10 cellular contexts compared by ENCODE assay signal in genomic region chr2:102027036-102027702, GRCh38. TPM values are rescaled to one million over a fixed set of nuclear protein-coding genes. Genes with fewer than 3 reads are reported as not detected.
A peak's percentile ranks its signal among the peaks of the same experiment; 100 is the strongest.
DNase-seq lines count a peak whose midpoint lies in the region; ATAC-seq, FAIRE-seq and TF ChIP-seq lines count a peak whose summit lies in the region.
"Had no signal": no experiment of that assay in that cellular context is flagged by ENCODE, and none has a peak within 500 bp of the region (broad histone marks: within the 10 kb centered on the region; RNA-seq: fewer than 3 reads in every experiment).

No MANE protein-coding gene starts in this region.

- no TSS peak for BruUV-seq in GM12878 (replicated peaks; lab: Mats Ljungman, UMichigan)

- SMC1A ChIA-PET in GM12878 (lab: Charles Lee; ENCODE audit: uncharacterized antibody, unreplicated experiment): interaction anchor here (0.6 to 7.4 kb wide), 26 partner anchors 10 to 536 kb away, joined by 3 to 157 read pairs (median 23); no protein-coding TSS in a partner anchor

- H3K36me3 ChIP-seq in GM12878 (ENCODE audit: control insufficient read depth in 2 of 2, insufficient read depth in 2 of 2, low read length in 1 of 2): no peaks in the 10 kb centered on the region
- H3K36me3 ChIP-seq in right atrium auricular region: no peaks in the 10 kb centered on the region
- H3K36me3 ChIP-seq in mucosa of descending colon (ENCODE audit: low read depth): no peaks in the 10 kb centered on the region

- no peak overlapping the region for H2AFZ ChIP-seq in GM12878 (ENCODE audit: control insufficient read depth, low read depth, low read length)

- in situ Hi-C loops in GM12878 (cut with MboI): no loop called here

- CTCF ChIA-PET in GM12878 (lab: Yijun Ruan, JAX): interaction anchor here (0.6 to 15.7 kb wide), 16 partner anchors 10 to 416 kb away, joined by 3 to 370 read pairs (median 6); no protein-coding TSS in a partner anchor

- POLR2A ChIA-PET in GM12878 (lab: Charles Lee): interaction anchor here (0.5 to 5.8 kb wide), 14 partner anchors 21 to 262 kb away, joined by 3 to 35 read pairs (median 4); no protein-coding TSS in a partner anchor

- no peaks in the 10 kb centered on the region for H3K79me2 ChIP-seq in GM12878 (ENCODE audit: control insufficient read depth, insufficient read depth, low read length)

- TF ChIP-seq RAD21 in GM12878 (IDR thresholded peaks at IDR 0.05; ENCODE audit: insufficient read depth, low read depth, low read length): no peak

- H3K27ac Mint-ChIP-seq in activated T-helper 2 cell treated with anti-CD3 and anti-CD28 coated beads, Interferon-gamma antibody, Interleukin-2, Interleukin-4, amounts not matched to agents 10 μg/mL and 5 μg/mL and 100 μg/mL, durations not matched to agents 14 hours and 24 hours and 36 hours: no peak overlapping the region
- H3K27ac Mint-ChIP-seq: naive thymus-derived CD8-positive, alpha-beta T cell had no signal

- H3K27me3 ChIP-seq in GM12878 (replicated peaks in 1 of 2; ENCODE audit: control insufficient read depth in 2 of 2, insufficient read depth in 2 of 2, low read length in 1 of 2) (no peaks in the 10 kb centered on the region), right atrium auricular region (no peaks in the 10 kb centered on the region)

- no peak for TF ChIP-seq EP300 in GM12878 (IDR thresholded peaks at IDR 0.05; ENCODE audit: borderline replicate concordance in 1 of 2, control insufficient read depth in 1 of 2, low read depth in 2 of 2, low read length in 2 of 2)

- H3K4me1 ChIP-seq in GM12878 (ENCODE audit: control insufficient read depth, insufficient read depth, low read length) (peaks cover 7% of the 10 kb centered on the region), right atrium auricular region (peaks cover 0 to 29% of the 10 kb centered on the region in 2 donors), mucosa of descending colon (ENCODE audit: low read depth) (no peaks in the 10 kb centered on the region)

- WGBS in GM12878 (ENCODE audit: insufficient coverage, insufficient replicate concordance, low lambda C conversion rate, missing lambda C conversion rate): 41% methylated on average over 5 of the region's 5 CpGs

- H3K27ac ChIP-seq in GM12878 (ENCODE audit: control insufficient read depth, insufficient read depth) (no peak overlapping the region), right atrium auricular region (peak overlapping the region; percentile 68 to 73)

- no peak for TF ChIP-seq POLR2A in GM12878 (IDR thresholded peaks at IDR 0.05; ENCODE audit: low read depth, low read length)

- H3K9ac ChIP-seq in GM12878 (ENCODE audit: control insufficient read depth, insufficient read depth, low read length): no peak overlapping the region

- H3K4me1 Mint-ChIP-seq in activated T-helper 2 cell treated with anti-CD3 and anti-CD28 coated beads, Interferon-gamma antibody, Interleukin-2, Interleukin-4, amounts not matched to agents 10 μg/mL and 5 μg/mL and 100 μg/mL, durations not matched to agents 14 hours and 24 hours and 36 hours (ENCODE audit: low read depth): peaks cover 33% of the 10 kb centered on the region

- H3K9me3 ChIP-seq in GM12878 (replicated peaks; ENCODE audit: control insufficient read depth, insufficient read depth, low read length) (no peaks in the 10 kb centered on the region; the same call in 2 of the 3 replicates), right atrium auricular region (no peaks in the 10 kb centered on the region), mucosa of descending colon (no peaks in the 10 kb centered on the region)

- RAD21 ChIA-PET in GM12878 (lab: Charles Lee; ENCODE audit: unreplicated experiment): interaction anchor here (0.7 to 6.1 kb wide), 18 partner anchors 10 to 213 kb away, joined by 3 to 115 read pairs (median 22); no protein-coding TSS in a partner anchor

- DNase-seq in EL: peak; percentile 74
- no peak for DNase-seq in GM12878 (ENCODE audit: low read depth, low spot score)
- no peak for DNase-seq in right atrium auricular region (ENCODE audit: low spot score)
- DNase-seq in sciatic nerve (ENCODE audit: low spot score): no peak
- DNase-seq in activated CD4-positive, alpha-beta T cell treated with anti-CD3 and anti-CD28 coated beads, Interleukin-2, amount 50 U/mL, for 1 hour: no peak
- DNase-seq in mucosa of descending colon: no peak
- no peak for DNase-seq in activated T-helper 2 cell treated with anti-CD3 and anti-CD28 coated beads, Interferon-gamma antibody, Interleukin-2, Interleukin-4, amounts not matched to agents 10 μg/mL and 5 μg/mL and 100 μg/mL, durations not matched to agents 14 hours and 24 hours and 36 hours (ENCODE audit: low spot score)
- DNase-seq: COR-L47; naive thymus-derived CD8-positive, alpha-beta T cell had no signal

- H3K4me3 ChIP-seq in GM12878 (no peak overlapping the region), right atrium auricular region (no peak overlapping the region), mucosa of descending colon (no peak overlapping the region)

- H4K20me1 ChIP-seq in GM12878 (ENCODE audit: control insufficient read depth, insufficient read depth): no peaks in the 10 kb centered on the region

- H3K4me3 Mint-ChIP-seq in activated T-helper 2 cell treated with anti-CD3 and anti-CD28 coated beads, Interferon-gamma antibody, Interleukin-2, Interleukin-4, amounts not matched to agents 10 μg/mL and 5 μg/mL and 100 μg/mL, durations not matched to agents 14 hours and 24 hours and 36 hours (ENCODE audit: low read depth): no peak overlapping the region
- H3K4me3 Mint-ChIP-seq: naive thymus-derived CD8-positive, alpha-beta T cell had no signal

- FAIRE-seq in GM12878 (lab: Jason Lieb, UNC): no peak

- intact Hi-C loops in GM12878 (cut with micrococcal nuclease; ENCODE audit: unreplicated experiment) (no loop called here), sciatic nerve (cut with DNase I) (no loop called here), mucosa of descending colon (cut with DNase I, micrococcal nuclease) (loop anchor here in 1 of 2 donors (10.0 kb wide), 1 partner anchor 118 kb away; the partner anchor contains the start of gene IL1R1)
- intact Hi-C loops in activated T-helper 2 cell treated with anti-CD3 and anti-CD28 coated beads, Interferon-gamma antibody, Interleukin-2, Interleukin-4, amounts not matched to agents 10 μg/mL and 5 μg/mL and 100 μg/mL, durations not matched to agents 14 hours and 24 hours and 36 hours (cut with micrococcal nuclease): no loop called here

- H3K4me2 ChIP-seq in GM12878 (ENCODE audit: control insufficient read depth, insufficient read depth): no peak overlapping the region

- TF ChIP-seq CTCF in GM12878 (IDR thresholded peaks at IDR 0.05 in 2 of 3, conservative IDR thresholded peaks at IDR 0.05 in 1 of 3; ENCODE audit: control insufficient read depth in 2 of 3, extremely low read depth in 1 of 3, insufficient read depth in 1 of 3, low read depth in 3 of 3, low read length in 3 of 3): no peak
- TF ChIP-seq CTCF in right atrium auricular region (IDR thresholded peaks at IDR 0.05): no peak
- TF ChIP-seq CTCF in mucosa of descending colon (IDR thresholded peaks at IDR 0.05): no peak

- H3K36me3 Mint-ChIP-seq in activated T-helper 2 cell treated with anti-CD3 and anti-CD28 coated beads, Interferon-gamma antibody, Interleukin-2, Interleukin-4, amounts not matched to agents 10 μg/mL and 5 μg/mL and 100 μg/mL, durations not matched to agents 14 hours and 24 hours and 36 hours (ENCODE audit: low read depth): no peaks in the 10 kb centered on the region
- H3K36me3 Mint-ChIP-seq: naive thymus-derived CD8-positive, alpha-beta T cell had no signal

- ATAC-seq in GM12878: no peak
- peak; percentile 83 for ATAC-seq in sciatic nerve
- ATAC-seq in mucosa of descending colon: no peak
- ATAC-seq in HG03135 (IDR thresholded peaks at IDR 0.05; ENCODE audit: unreplicated experiment): no peak
- ATAC-seq: naive thymus-derived CD8-positive, alpha-beta T cell had no signal

- no peaks in the 10 kb centered on the region for H3K9me3 Mint-ChIP-seq in activated T-helper 2 cell treated with anti-CD3 and anti-CD28 coated beads, Interferon-gamma antibody, Interleukin-2, Interleukin-4, amounts not matched to agents 10 μg/mL and 5 μg/mL and 100 μg/mL, durations not matched to agents 14 hours and 24 hours and 36 hours
- H3K9me3 Mint-ChIP-seq: naive thymus-derived CD8-positive, alpha-beta T cell had no signal

- no peaks in the 10 kb centered on the region for H3K27me3 Mint-ChIP-seq in activated T-helper 2 cell treated with anti-CD3 and anti-CD28 coated beads, Interferon-gamma antibody, Interleukin-2, Interleukin-4, amounts not matched to agents 10 μg/mL and 5 μg/mL and 100 μg/mL, durations not matched to agents 14 hours and 24 hours and 36 hours (ENCODE audit: low read depth)
- H3K27me3 Mint-ChIP-seq: naive thymus-derived CD8-positive, alpha-beta T cell had no signal

TF ChIP-seq in GM12878, 131 proteins besides CTCF, POLR2A, EP300 and RAD21:
- TF ChIP-seq IKZF2 (IDR thresholded peaks at IDR 0.05) (0 out of 4 replicates have a peak, but pooled peaks of 1 of the 2 experiments have one; percentile 11), IKZF1 (conservative IDR thresholded peaks at IDR 0.05) (peak; percentile 34; the same call in 1 of the 2 replicates), HCFC1 (IDR thresholded peaks at IDR 0.05; ENCODE audit: low read length) (no peak), PML (IDR thresholded peaks at IDR 0.05; ENCODE audit: low read length) (no peak)

RNA-seq across cellular contexts. Expression of gene IL1R2, which starts 35.4 kb away (rescaled TPM):
- total RNA-seq in GM12878 (2013; cell fraction: nucleolus; rRNA removed): 2.3 and 4.4 TPM in 2 replicates
- total RNA-seq in GM12878 (2014; rRNA removed) (0.33 and 1.4 TPM in 2 replicates), GM12878 (2014; rRNA removed; fragmentation: Illumina TruSeq; extraction: Trizol) (0.41 and 0.54 TPM in 2 replicates), GM12878 (2021) (0.35 and 0.64 TPM in 2 replicates), right atrium auricular region (10 to 100 TPM in 1 of 2 donors, 1 to 10 TPM in 1; 2.8 to 16.1 TPM), sciatic nerve (5.7 TPM), mucosa of descending colon (10 to 100 TPM; 17.9 to 40.3 (median 39.8) TPM)
- 3.1 TPM for polyA plus RNA-seq in GM12878 (2011; ENCODE audit: low read depth)
- polyA plus RNA-seq in GM12878 (2011; rRNA removed) (6.4 and 7.1 TPM in 2 replicates), GM12878 (2014; fragmentation: Illumina TruSeq; extraction: Trizol) (0.53 and 0.71 TPM in 2 replicates), GM12878 (2014; fragmentation: Nextera tagmentation; extraction: Ambion mirVana) (under 1 TPM; 0.44 to 0.60 TPM), GM12878 (2014; rRNA removed) (0.36 and 0.55 TPM in 2 replicates), GM12878 (2016; fragmentation: Nextera tagmentation; extraction: Ambion mirVana) (1 to 10 TPM; 2.2 to 2.6 TPM)
- 6.0 and 7.2 TPM in 2 replicates for polyA plus RNA-seq in GM12878 (2011; cell fraction: cytosol; rRNA removed)
- 4.4 and 4.8 TPM in 2 replicates for polyA plus RNA-seq in GM12878 (2011; cell fraction: nucleus; rRNA removed)
- polyA plus RNA-seq in GM12878 (2012): 2.5 and 5.5 TPM in 2 replicates
- polyA minus RNA-seq in GM12878 (2011; rRNA and poly(A)+ RNA removed): 3.3 and 4.2 TPM in 2 replicates
- 2.0 TPM in 1 of 2 replicates, not detected in the other for polyA minus RNA-seq in GM12878 (2011; cell fraction: cytosol; rRNA and poly(A)+ RNA removed)
- 1.1 and 1.5 TPM in 2 replicates for polyA minus RNA-seq in GM12878 (2011; cell fraction: nucleus; rRNA and poly(A)+ RNA removed)
- 0.97 and 1.8 TPM in 2 replicates for total RNA-seq in activated T-helper 2 cell treated with anti-CD3 and anti-CD28 coated beads, Interferon-gamma antibody, Interleukin-2, Interleukin-4, amounts not matched to agents 10 μg/mL and 5 μg/mL and 100 μg/mL, durations not matched to agents 14 hours and 24 hours and 36 hours
- total RNA-seq: naive thymus-derived CD8-positive, alpha-beta T cell had no signal
- polyA plus RNA-seq: naive thymus-derived CD8-positive, alpha-beta T cell had no signal
